Comparison of ENCODE assay signal across 9 cellular contexts in the genomic region with DNA sequence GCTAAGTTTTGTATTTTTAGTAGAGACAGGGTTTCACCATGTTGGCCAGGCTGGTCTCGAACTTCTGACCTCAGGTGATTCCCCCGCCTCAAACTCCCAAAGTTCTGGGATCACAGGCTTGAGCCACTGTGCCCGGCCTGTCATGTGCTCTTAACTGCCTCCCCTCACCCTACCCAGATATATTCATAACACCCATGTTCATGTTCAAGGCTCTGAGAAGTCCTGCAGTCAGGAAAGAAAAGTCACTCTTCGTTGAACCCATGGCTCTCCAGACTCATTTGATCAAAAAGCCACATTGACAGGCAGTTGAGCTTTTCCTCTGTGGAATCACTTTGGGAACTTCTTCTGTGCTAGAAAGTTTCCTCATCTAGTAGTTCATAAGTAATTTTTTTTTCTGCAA.
"Had no signal": no experiment of that assay in that cellular context is flagged by ENCODE, and none has a peak within 500 bp of the region (broad histone marks: within the 10 kb centered on the region; RNA-seq: fewer than 3 reads in every experiment).

No MANE protein-coding gene starts in this region.

- DNase-seq: KG1 had no signal

- H3K27ac ChIP-seq: HL-60 had no signal

- H3K27ac Mint-ChIP-seq: GM23338, IgD-negative memory B cell had no signal

- H3K9me3 Mint-ChIP-seq: GM23338 had no signal

- ATAC-seq: GM23338, HCT116, HepG2 had no signal

- H3K4me1 ChIP-seq: HAP-1 had no signal

- H3K4me3 Mint-ChIP-seq: GM23338, IgD-negative memory B cell had no signal

- H3K36me3 ChIP-seq: HAP-1 had no signal

- H3K4me3 ChIP-seq: GM23338, HAP-1 had no signal

- H3K9me3 ChIP-seq: HAP-1 had no signal

- H3K4me1 Mint-ChIP-seq: IgD-negative memory B cell had no signal

- H3K36me3 Mint-ChIP-seq: IgD-negative memory B cell had no signal

- H3K27me3 Mint-ChIP-seq: IgD-negative memory B cell had no signal

- H3K4me2 ChIP-seq: GM23338 had no signal

- FAIRE-seq: H1, H54, HepG2 had no signal
